In the genomic region with DNA sequence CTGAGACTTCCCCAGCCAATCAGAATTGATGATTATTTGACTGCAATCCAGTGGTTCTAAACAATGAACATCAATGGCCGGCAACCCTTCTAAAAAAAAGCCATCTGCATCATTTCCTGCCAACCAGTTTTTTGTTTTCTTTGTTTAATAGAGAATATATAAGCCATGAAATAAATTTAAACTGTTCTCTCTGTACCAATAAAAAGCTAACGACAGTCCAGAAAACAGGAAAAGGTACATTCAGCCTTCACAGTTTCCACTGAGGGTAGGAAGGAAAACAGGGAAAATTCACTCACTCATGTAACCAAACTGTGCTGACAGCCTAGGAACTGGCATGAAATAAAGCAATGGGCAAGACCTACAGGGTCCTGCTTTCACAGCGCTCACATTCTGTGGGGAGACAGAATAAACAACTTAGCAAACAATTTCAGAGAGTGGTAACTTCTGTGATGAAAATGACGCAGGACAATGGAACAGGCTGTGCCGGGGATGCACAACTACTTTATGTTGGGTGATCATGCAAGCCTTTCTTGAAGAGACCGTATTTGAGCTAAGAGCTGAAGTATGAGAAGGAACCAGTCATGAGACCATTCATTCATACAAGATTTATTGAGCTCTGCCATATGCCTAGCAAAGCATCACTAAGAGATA, we compare ENCODE assay signal across 15 cellular contexts.
"Had no signal": no experiment of that assay in that cellular context is flagged by ENCODE, and none has a peak within 500 bp of the region (broad histone marks: within the 10 kb centered on the region; RNA-seq: fewer than 3 reads in every experiment).

No MANE protein-coding gene starts in this region.

- H3K4me3 Mint-ChIP-seq: activated CD4-positive, alpha-beta T cell treated with anti-CD3 and anti-CD28 coated beads for 36 hours; activated CD8-positive, alpha-beta T cell treated with anti-CD3 and anti-CD28 coated beads for 36 hours; activated naive CD4-positive, alpha-beta T cell treated with anti-CD3 and anti-CD28 coated beads for 36 hours; activated T-helper 1 cell treated with anti-CD3 and anti-CD28 coated beads, Interleukin-12 subunit alpha, Interleukin-12 subunit beta, Interleukin-2, Interleukin-4 antibody, amounts not matched to agents 30 ng/mL and 10 ng/mL and 1 ng/mL, durations not matched to agents 14 hours and 24 hours and 36 hours; stimulated activated naive CD8-positive, alpha-beta T cell treated with anti-CD3 and anti-CD28 coated beads, Interleukin-15, Interleukin-2, amounts not matched to agents 100 ng/mL and 50 ng/mL, for 24 hours had no signal

- H3K4me1 ChIP-seq: vagina had no signal

- DNase-seq: activated CD4-positive, alpha-beta T cell treated with anti-CD3 and anti-CD28 coated beads for 36 hours; activated CD8-positive, alpha-beta memory T cell treated with anti-CD3 and anti-CD28 coated beads, Interleukin-2, amount 50 U/mL, for 4 hours; activated CD8-positive, alpha-beta T cell treated with anti-CD3 and anti-CD28 coated beads for 36 hours; activated naive CD4-positive, alpha-beta T cell treated with anti-CD3 and anti-CD28 coated beads for 36 hours; effector CD4-positive, alpha-beta T cell; hypothalamus; left colon; posterior cingulate gyrus; stimulated activated CD4-positive, alpha-beta T cell treated with anti-CD3 and anti-CD28 coated beads, Interleukin-4, amount 100 ng/mL, for 1 hour; T-helper 9 cell had no signal

- H3K4me3 ChIP-seq: cardiac muscle cell, vagina had no signal

- H3K9me3 ChIP-seq: vagina had no signal

- H3K36me3 ChIP-seq: cardiac muscle cell, vagina had no signal

- ATAC-seq: activated CD4-positive, alpha-beta T cell treated with anti-CD3 and anti-CD28 coated beads for 36 hours; activated CD8-positive, alpha-beta T cell treated with anti-CD3 and anti-CD28 coated beads for 36 hours; left colon; sciatic nerve had no signal

- H3K27ac Mint-ChIP-seq: activated CD4-positive, alpha-beta T cell treated with anti-CD3 and anti-CD28 coated beads for 36 hours; activated CD8-positive, alpha-beta T cell treated with anti-CD3 and anti-CD28 coated beads for 36 hours; activated naive CD4-positive, alpha-beta T cell treated with anti-CD3 and anti-CD28 coated beads for 36 hours; activated T-helper 1 cell treated with anti-CD3 and anti-CD28 coated beads, Interleukin-12 subunit alpha, Interleukin-12 subunit beta, Interleukin-2, Interleukin-4 antibody, amounts not matched to agents 30 ng/mL and 10 ng/mL and 1 ng/mL, durations not matched to agents 14 hours and 24 hours and 36 hours; stimulated activated naive CD8-positive, alpha-beta T cell treated with anti-CD3 and anti-CD28 coated beads, Interleukin-15, Interleukin-2, amounts not matched to agents 100 ng/mL and 50 ng/mL, for 24 hours had no signal

- H3K9me3 Mint-ChIP-seq: activated CD8-positive, alpha-beta T cell treated with anti-CD3 and anti-CD28 coated beads for 36 hours; activated T-helper 1 cell treated with anti-CD3 and anti-CD28 coated beads, Interleukin-12 subunit alpha, Interleukin-12 subunit beta, Interleukin-2, Interleukin-4 antibody, amounts not matched to agents 30 ng/mL and 10 ng/mL and 1 ng/mL, durations not matched to agents 14 hours and 24 hours and 36 hours; stimulated activated naive CD8-positive, alpha-beta T cell treated with anti-CD3 and anti-CD28 coated beads, Interleukin-15, Interleukin-2, amounts not matched to agents 100 ng/mL and 50 ng/mL, for 24 hours had no signal

- H3K4me1 Mint-ChIP-seq: activated CD4-positive, alpha-beta T cell treated with anti-CD3 and anti-CD28 coated beads for 36 hours had no signal

- H3K27ac ChIP-seq: cardiac muscle cell, vagina had no signal

- H3K27me3 Mint-ChIP-seq: activated CD4-positive, alpha-beta T cell treated with anti-CD3 and anti-CD28 coated beads for 36 hours; activated CD8-positive, alpha-beta T cell treated with anti-CD3 and anti-CD28 coated beads for 36 hours; stimulated activated naive CD8-positive, alpha-beta T cell treated with anti-CD3 and anti-CD28 coated beads, Interleukin-15, Interleukin-2, amounts not matched to agents 100 ng/mL and 50 ng/mL, for 24 hours had no signal

- H3K27me3 ChIP-seq: cardiac muscle cell, vagina had no signal
